Comparison of ENCODE assay signal across 8 cellular contexts in genomic region chr3:152268501-152269422, GRCh38. TPM values are rescaled to one million over a fixed set of nuclear protein-coding genes. Genes with fewer than 3 reads are reported as not detected.
DNase-seq lines count a peak whose midpoint lies in the region; ATAC-seq and TF ChIP-seq lines count a peak whose summit lies in the region.

Gene MBNL1 (plus strand): TSS chr3:152268929. CDS start chr3:152300194, 31,265 bp downstream.

- DNase-seq in BE2C (peak; percentile 85), NCI-H69 (lab: John Stamatoyannopoulos, UW) (peak; percentile 87), cortex of kidney (lab: John Stamatoyannopoulos, UW) (peak; percentile 58), left lobe of liver (ENCODE audit: low spot score) (peak; percentile 87)
- DNase-seq in activated CD4-positive, alpha-beta T cell treated with anti-CD3 and anti-CD28 coated beads, Interleukin-2, amount 50 U/mL, for 24 hours (ENCODE audit: low read depth in 1 of 2, low spot score in 1 of 2), result peak; percentile 68 to 85
- peak; percentile 79 for DNase-seq in stimulated activated CD4-positive, alpha-beta T cell treated with anti-CD3 and anti-CD28 coated beads, Interleukin-2, amount 100 ng/mL, for 4 hours (ENCODE audit: low read depth)

- H3K4me3 ChIP-seq in BE2C (ENCODE audit: low read depth, low read length), result peak within 1 kb of the TSS; percentile 91

- TF ChIP-seq CTCF in BE2C (IDR thresholded peaks at IDR 0.05; ENCODE audit: low read depth, low read length), result no peak

- H3K4me1 ChIP-seq in BE2C, result peaks cover 5% of the 10 kb centered on the region

- H3K9me3 ChIP-seq in BE2C, result no peaks in the 10 kb centered on the region

- ATAC-seq in GM19328 (IDR thresholded peaks at IDR 0.05; ENCODE audit: unreplicated experiment), result peak; percentile 53
- ATAC-seq in HG03460 (IDR thresholded peaks at IDR 0.05; ENCODE audit: unreplicated experiment), result peak; percentile 60
- ATAC-seq in left lobe of liver, result peak; percentile 87

- 0 out of 2 replicates have a peak, but pooled peaks cover 3% of the 10 kb centered on the region for H3K36me3 ChIP-seq in BE2C

- H3K27me3 ChIP-seq in BE2C, result no peaks in the 10 kb centered on the region

RNA-seq across cellular contexts. Expression of gene MBNL1, which starts in this region (rescaled TPM):
- polyA plus RNA-seq in BE2C (2012; ENCODE audit: insufficient read depth, insufficient read length, low read depth), result 41.6 TPM
- total RNA-seq in left lobe of liver, result 48.4 TPM

Comparison
In these comparisons a context has a peak if more than half of its experiments do, and no peak if none do; other contexts are left out.
1. Peak in every context shown above with its lines: DNase-seq, ATAC-seq and H3K4me3 ChIP-seq.